Comparison of ENCODE assay signal across 14 cellular contexts in genomic region chr18:3048121-3048520, GRCh38. TPM values are rescaled to one million over a fixed set of nuclear protein-coding genes. Genes with fewer than 3 reads are reported as not detected.
DNase-seq lines count a peak whose midpoint lies in the region; ATAC-seq and TF ChIP-seq lines count a peak whose summit lies in the region.
"Had no signal": no experiment of that assay in that cellular context is flagged by ENCODE, and none has a peak within 500 bp of the region (broad histone marks: within the 10 kb centered on the region; RNA-seq: fewer than 3 reads in every experiment).

No MANE protein-coding gene starts in this region.

- peak; percentile 90 for DNase-seq in G401 (ENCODE audit: low spot score)
- peak; percentile 62 for DNase-seq in NCI-H1694 (lab: John Stamatoyannopoulos, UW)
- peak; percentile 35 for DNase-seq in hepatic stellate cell (ENCODE audit: low spot score)
- DNase-seq in GM10248 (ENCODE audit: extremely low spot score) = no peak
- DNase-seq in MG63 = no peak
- no peak for DNase-seq in osteoblast (ENCODE audit: insufficient read length, low spot score, missing footprints)
- DNase-seq: activated CD4-positive, alpha-beta T cell treated with anti-CD3 and anti-CD28 coated beads, Interleukin-2, amount 10 ng/mL, durations not matched to agents 7 days and 5 days; activated CD8-positive, alpha-beta memory T cell treated with anti-CD3 and anti-CD28 coated beads, Interleukin-2, amount 50 U/mL, for 4 hours; activated effector memory CD4-positive, alpha-beta T cell treated with anti-CD3 and anti-CD28 coated beads, Interleukin-2, amount 50 U/mL, for 16 hours; foreskin fibroblast; lower lobe of right lung; NCI-H1105; stimulated activated CD4-positive, alpha-beta T cell treated with anti-CD3 and anti-CD28 coated beads, Interleukin-4, amount 100 ng/mL, for 4 hours had no signal

- H3K4me3 ChIP-seq in MG63 = no peak overlapping the region
- no peak overlapping the region for H3K4me3 ChIP-seq in osteoblast (ENCODE audit: insufficient read depth, low read length)
- H3K4me3 ChIP-seq: lower lobe of right lung had no signal

- no peaks in the 10 kb centered on the region for H3K36me3 ChIP-seq in MG63
- H3K36me3 ChIP-seq in osteoblast (ENCODE audit: insufficient read depth, low read length) = no peaks in the 10 kb centered on the region
- H3K36me3 ChIP-seq: lower lobe of right lung had no signal

- no peak overlapping the region for H2AFZ ChIP-seq in osteoblast (ENCODE audit: low read length)

- no peak overlapping the region for H3K27ac ChIP-seq in osteoblast (ENCODE audit: low read depth, low read length)
- H3K27ac ChIP-seq: lower lobe of right lung had no signal

- peak; percentile 20; the same call in 1 of the 3 replicates for ATAC-seq in SK-N-SH treated with all-trans-retinoic acid at 6 μM for 48 hours
- ATAC-seq: lower lobe of right lung had no signal

- in situ Hi-C loops in G401 (cut with HindIII; ENCODE audit: low sequenced_read_pairs) = no loop called here

- H3K27me3 ChIP-seq in MG63 (no peaks in the 10 kb centered on the region), osteoblast (ENCODE audit: insufficient read depth, low read length) (no peaks in the 10 kb centered on the region)

- H3K79me2 ChIP-seq in osteoblast (ENCODE audit: insufficient read depth, low read length) = no peaks in the 10 kb centered on the region

- no peaks in the 10 kb centered on the region for H3K9me3 ChIP-seq in MG63
- no peaks in the 10 kb centered on the region for H3K9me3 ChIP-seq in osteoblast (ENCODE audit: low read depth, low read length)
- H3K9me3 ChIP-seq: lower lobe of right lung had no signal

- H3K4me1 ChIP-seq in osteoblast (ENCODE audit: insufficient read depth, low read length) = no peaks in the 10 kb centered on the region

- POLR2A ChIA-PET in GM10248 (lab: Yijun Ruan, JAX) = no interaction called here

- H3K4me2 ChIP-seq in osteoblast (ENCODE audit: insufficient read depth, low read length) = no peak overlapping the region

- no peak for TF ChIP-seq CTCF in GM10248 (IDR thresholded peaks at IDR 0.05; ENCODE audit: control extremely low read depth, extremely low read depth, low read depth, missing control alignments)
- no peak for TF ChIP-seq CTCF in osteoblast (IDR thresholded peaks at IDR 0.05; ENCODE audit: extremely low read depth, low read depth, low read length)

- CTCF ChIA-PET in GM10248 (lab: Yijun Ruan, JAX) = interaction anchor here (1.2 to 3.0 kb wide), 2 partner anchors 15 to 104 kb away, joined by 3 to 12 read pairs; no protein-coding TSS in a partner anchor

- no peaks in the 10 kb centered on the region for H4K20me1 ChIP-seq in osteoblast (ENCODE audit: insufficient read depth, low read length)

TF ChIP-seq in SK-N-SH treated with all-trans-retinoic acid at 6 μM for 48 hours, 23 proteins besides CTCF, POLR2A, EP300 and RAD21:
- TF ChIP-seq RARB (CRISPR knock-in tag; IDR thresholded peaks at IDR 0.05) = no peak
- TF ChIP-seq, protein P1, sequence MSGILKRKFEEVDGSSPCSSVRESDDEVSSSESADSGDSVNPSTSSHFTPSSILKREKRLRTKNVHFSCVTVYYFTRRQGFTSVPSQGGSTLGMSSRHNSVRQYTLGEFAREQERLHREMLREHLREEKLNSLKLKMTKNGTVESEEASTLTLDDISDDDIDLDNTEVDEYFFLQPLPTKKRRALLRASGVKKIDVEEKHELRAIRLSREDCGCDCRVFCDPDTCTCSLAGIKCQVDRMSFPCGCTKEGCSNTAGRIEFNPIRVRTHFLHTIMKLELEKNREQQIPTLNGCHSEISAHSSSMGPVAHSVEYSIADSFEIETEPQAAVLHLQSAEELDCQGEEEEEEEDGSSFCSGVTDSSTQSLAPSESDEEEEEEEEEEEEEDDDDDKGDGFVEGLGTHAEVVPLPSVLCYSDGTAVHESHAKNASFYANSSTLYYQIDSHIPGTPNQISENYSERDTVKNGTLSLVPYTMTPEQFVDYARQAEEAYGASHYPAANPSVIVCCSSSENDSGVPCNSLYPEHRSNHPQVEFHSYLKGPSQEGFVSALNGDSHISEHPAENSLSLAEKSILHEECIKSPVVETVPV (CRISPR knock-in tag; IDR thresholded peaks at IDR 0.05) = no peak
- no peak for TF ChIP-seq ZNF8 (CRISPR knock-in tag; IDR thresholded peaks at IDR 0.05)

RNA-seq across cellular contexts. Expression of gene LPIN2, which starts 35.2 kb away (rescaled TPM):
- total RNA-seq in G401 (2014; rRNA removed; shearing (Covaris generic)) = 23.2 and 33.5 TPM in 2 replicates
- 14.2 and 29.3 TPM in 2 replicates for total RNA-seq in MG63 (2014; rRNA removed; shearing (Covaris generic); ENCODE audit: low replicate concordance)
- total RNA-seq in osteoblast = 47.7 and 48.1 TPM in 2 replicates

Comparison
In these comparisons a context has a peak if more than half of its experiments do, and no peak if none do; other contexts are left out.
1. DNase-seq: peak in G401 (single experiment), NCI-H1694 (single experiment) and hepatic stellate cell (single experiment); none in GM10248 (single experiment), MG63 (single experiment) and osteoblast (single experiment).